ENCODE assay signal across 9 cellular contexts in genomic region chr2:232522014-232522854, GRCh38. TPM values are rescaled to one million over a fixed set of nuclear protein-coding genes. Genes with fewer than 3 reads are reported as not detected.
DNase-seq lines count a peak whose midpoint lies in the region; ATAC-seq and TF ChIP-seq lines count a peak whose summit lies in the region.
"Had no signal": no experiment of that assay in that cellular context is flagged by ENCODE, and none has a peak within 500 bp of the region (broad histone marks: within the 10 kb centered on the region; RNA-seq: fewer than 3 reads in every experiment).

No MANE protein-coding gene starts in this region.

- no peaks in the 10 kb centered on the region for H3K9me3 ChIP-seq in right cardiac atrium (ENCODE audit: control insufficient read depth, low read length)

- H3K4me3 Mint-ChIP-seq in activated naive CD4-positive, alpha-beta T cell treated with anti-CD3 and anti-CD28 coated beads, Interleukin-2, amount 10 ng/mL, durations not matched to agents 7 days and 5 days = no peak overlapping the region

- no peak overlapping the region for H3K4me3 ChIP-seq in right cardiac atrium (ENCODE audit: low read length)

- H3K9me3 Mint-ChIP-seq in activated naive CD4-positive, alpha-beta T cell treated with anti-CD3 and anti-CD28 coated beads, Interleukin-2, amount 10 ng/mL, durations not matched to agents 7 days and 5 days = no peaks in the 10 kb centered on the region

- 6% methylated on average over 79 of the region's 79 CpGs for whole genome bisulfite sequencing in right cardiac atrium

- H3K4me1 Mint-ChIP-seq in activated naive CD4-positive, alpha-beta T cell treated with anti-CD3 and anti-CD28 coated beads, Interleukin-2, amount 10 ng/mL, durations not matched to agents 7 days and 5 days = peaks cover 10% of the 10 kb centered on the region

- H3K36me3 Mint-ChIP-seq in activated naive CD4-positive, alpha-beta T cell treated with anti-CD3 and anti-CD28 coated beads, Interleukin-2, amount 10 ng/mL, durations not matched to agents 7 days and 5 days = no peaks in the 10 kb centered on the region

- POLR2A ChIA-PET in RWPE1 (lab: Yijun Ruan, JAX; ENCODE audit: low non-redundant PET) = no interaction called here

- peak; percentile 66 for DNase-seq in NCI-H2227 (lab: John Stamatoyannopoulos, UW; ENCODE audit: unreplicated experiment)
- no peak for DNase-seq in NCI-H2227 treated with DMSO at 0.1 percent for 48 hours (lab: John Stamatoyannopoulos, UW)
- peak; percentile 71 for DNase-seq in RWPE1 (ENCODE audit: low spot score)
- DNase-seq in activated naive CD4-positive, alpha-beta T cell treated with anti-CD3 and anti-CD28 coated beads, Interleukin-2, amount 10 ng/mL, durations not matched to agents 7 days and 5 days = peak; percentile 71
- DNase-seq in right cardiac atrium = peak; percentile 52 to 88 (median 83)
- DNase-seq in stimulated activated CD4-positive, alpha-beta T cell treated with anti-CD3 and anti-CD28 coated beads, Interleukin-12 subunit alpha, Interleukin-12 subunit beta, amount 100 ng/mL, for 4 hours = peak; percentile 73
- no peak for DNase-seq in cerebellar cortex (ENCODE audit: low spot score)

- H3K27me3 Mint-ChIP-seq in activated naive CD4-positive, alpha-beta T cell treated with anti-CD3 and anti-CD28 coated beads, Interleukin-2, amount 10 ng/mL, durations not matched to agents 7 days and 5 days = peaks cover 81% of the 10 kb centered on the region

- H3K27ac Mint-ChIP-seq in activated naive CD4-positive, alpha-beta T cell treated with anti-CD3 and anti-CD28 coated beads, Interleukin-2, amount 10 ng/mL, durations not matched to agents 7 days and 5 days = no peak overlapping the region

- peak; percentile 91 for TF ChIP-seq CTCF in RWPE1 (conservative IDR thresholded peaks at IDR 0.05; ENCODE audit: low read depth)

- intact Hi-C loops in right cardiac atrium (cut with DNase I) = loop anchor here in 3 of 4 donors (2.0 to 10.0 kb wide), 6 partner anchors 75 to 620 kb away; partner anchors contain the start of gene NPPC (in 1 of the 3)

- no peaks in the 10 kb centered on the region for H3K27me3 ChIP-seq in right cardiac atrium (ENCODE audit: control insufficient read depth, insufficient read depth)

- H3K4me1 ChIP-seq in right cardiac atrium (ENCODE audit: control insufficient read depth, insufficient read depth, low read length) = peaks cover 2% of the 10 kb centered on the region

- no peak overlapping the region for H3K27ac ChIP-seq in RWPE1
- no peak overlapping the region for H3K27ac ChIP-seq in right cardiac atrium (ENCODE audit: low read length)

- CTCF ChIA-PET in RWPE1 (lab: Yijun Ruan, JAX) = interaction anchor here (0.5 to 3.2 kb wide), 9 partner anchors 10 to 186 kb away, joined by 3 to 24 read pairs (median 6); partner anchors contain the start of genes CHRNG, EIF4E2 and TIGD1
- CTCF ChIA-PET in activated naive CD4-positive, alpha-beta T cell treated with anti-CD3 and anti-CD28 coated beads, Interleukin-2, amount 10 ng/mL, durations not matched to agents 7 days and 5 days (lab: Charles Lee) = interaction anchor here (0.5 to 3.6 kb wide), 6 partner anchors 28 to 186 kb away, joined by 3 to 14 read pairs (median 4); no protein-coding TSS in a partner anchor

- ATAC-seq in right cardiac atrium (peak; percentile 38 to 46), HG03108 (IDR thresholded peaks at IDR 0.05; ENCODE audit: unreplicated experiment) (no peak)

RNA-seq across cellular contexts. Expression of gene PRSS56, which starts 2.0 kb away (rescaled TPM):
- total RNA-seq in right cardiac atrium = under 1 TPM in 1 of 4 donors, not detected in 3; 0.11 TPM
- polyA plus RNA-seq in right cardiac atrium = 0.05 TPM
- total RNA-seq: glomerular endothelial cell had no signal

RNA-seq across cellular contexts. Expression of gene CHRND, which starts 3.7 kb away (rescaled TPM):
- under 1 TPM in 1 of 4 donors, not detected in 3; 0.53 TPM for total RNA-seq in right cardiac atrium
- polyA plus RNA-seq in right cardiac atrium = 0.09 TPM
- total RNA-seq: glomerular endothelial cell had no signal

RNA-seq across cellular contexts. Expression of gene CHRNG, which starts 17.3 kb away (rescaled TPM):
- total RNA-seq in right cardiac atrium = not detected
- polyA plus RNA-seq in right cardiac atrium = not detected
- total RNA-seq: glomerular endothelial cell had no signal

RNA-seq across cellular contexts. Expression of gene TIGD1, which starts 28.1 kb away (rescaled TPM):
- 1 to 10 TPM; 2.6 to 3.3 (median 3.2) TPM for total RNA-seq in right cardiac atrium
- 1.9 TPM for polyA plus RNA-seq in right cardiac atrium

RNA-seq across cellular contexts. Expression of gene EIF4E2, which starts 28.3 kb away (rescaled TPM):
- 10 to 100 TPM; 32.1 to 49.4 (median 45.9) TPM for total RNA-seq in right cardiac atrium
- 32.3 TPM for polyA plus RNA-seq in right cardiac atrium

Comparison
In these comparisons a context has a peak if more than half of its experiments do, and no peak if none do; other contexts are left out.
1. DNase-seq: peak in NCI-H2227 (single experiment), RWPE1 (single experiment), activated naive CD4-positive, alpha-beta T cell treated with anti-CD3 and anti-CD28 coated beads, Interleukin-2, amount 10 ng/mL, durations not matched to agents 7 days and 5 days (single experiment), right cardiac atrium (3 of 3) and stimulated activated CD4-positive, alpha-beta T cell treated with anti-CD3 and anti-CD28 coated beads, Interleukin-12 subunit alpha, Interleukin-12 subunit beta, amount 100 ng/mL, for 4 hours (single experiment); none in NCI-H2227 treated with DMSO at 0.1 percent for 48 hours (single experiment) and cerebellar cortex (single experiment).